ENCODE assay signal across 18 cellular contexts in the genomic region with DNA sequence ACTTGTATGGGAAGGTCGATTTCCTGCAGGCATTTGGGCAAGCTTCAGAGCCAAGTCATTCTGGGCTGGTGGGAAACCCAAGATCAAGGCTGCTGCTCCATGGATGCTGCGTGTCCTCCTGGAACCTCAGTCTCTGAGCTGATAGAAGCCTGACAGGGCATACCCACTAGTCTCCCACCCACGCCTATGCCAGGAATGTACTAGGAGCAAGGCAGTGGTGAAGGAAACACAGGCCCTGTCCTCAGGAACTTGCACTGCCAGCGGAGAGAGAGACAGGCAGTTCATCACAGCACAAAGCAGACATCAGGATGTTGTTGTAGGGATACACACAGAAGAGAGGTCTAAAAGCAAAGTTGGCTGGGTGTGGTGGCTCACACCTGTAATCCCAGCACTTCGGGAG.
A peak's percentile ranks its signal among the peaks of the same experiment; 100 is the strongest.
DNase-seq lines count a peak whose midpoint lies in the region; ATAC-seq and TF ChIP-seq lines count a peak whose summit lies in the region.
"Had no signal": no experiment of that assay in that cellular context is flagged by ENCODE, and none has a peak within 500 bp of the region (broad histone marks: within the 10 kb centered on the region; RNA-seq: fewer than 3 reads in every experiment).

No MANE protein-coding gene starts in this region.

- peaks cover 6% of the 10 kb centered on the region for H3K4me1 Mint-ChIP-seq in T-helper 17 cell
- peaks cover 9% of the 10 kb centered on the region for H3K4me1 Mint-ChIP-seq in stimulated activated memory B cell treated with anti-CD40 and anti-IgM and Interleukin-4, amounts not matched to agents 10 μg/mL and 1 μg/mL and 100 μg/mL, for 72 hours

- TF ChIP-seq POLR2A in sigmoid colon (IDR thresholded peaks at IDR 0.05): no peak

- peaks cover 0 to 18% (median 13%) of the 10 kb centered on the region in 4 donors for H3K4me1 ChIP-seq in sigmoid colon

- H3K36me3 ChIP-seq in sigmoid colon: no peaks in the 10 kb centered on the region

- peak overlapping the region; percentile 51 for H3K27ac Mint-ChIP-seq in T-helper 17 cell
- no peak overlapping the region for H3K27ac Mint-ChIP-seq in stimulated activated memory B cell treated with anti-CD40 and anti-IgM and Interleukin-4, amounts not matched to agents 10 μg/mL and 1 μg/mL and 100 μg/mL, for 72 hours
- H3K27ac Mint-ChIP-seq: H9 had no signal

- no peak overlapping the region for H3K4me3 Mint-ChIP-seq in T-helper 17 cell
- H3K4me3 Mint-ChIP-seq in stimulated activated memory B cell treated with anti-CD40 and anti-IgM and Interleukin-4, amounts not matched to agents 10 μg/mL and 1 μg/mL and 100 μg/mL, for 72 hours: no peak overlapping the region
- H3K4me3 Mint-ChIP-seq: CD14-positive monocyte, H9 had no signal

- DNase-seq in EH (ENCODE audit: low read depth) (peak; percentile 30), T-helper 17 cell (no peak), islet precursor cell (peak; percentile 69), sigmoid colon (peak; percentile 25), DMS53 treated with DMSO at 0.1 percent for 48 hours (lab: John Stamatoyannopoulos, UW; ENCODE audit: unreplicated experiment) (no peak), SW480 (ENCODE audit: low spot score) (no peak)
- DNase-seq: Caco-2, DMS153, H9, NCI-H1436, NCI-H2029, NCI-H2171, NCI-H446, NCI-H69, RPMI8226 had no signal

- H3K27ac ChIP-seq in sigmoid colon: no peak overlapping the region

- H3K9me3 ChIP-seq in T-helper 17 cell (ENCODE audit: control insufficient read depth, low read length, poor library complexity, severe bottlenecking): no peaks in the 10 kb centered on the region
- H3K9me3 ChIP-seq in sigmoid colon: no peaks in the 10 kb centered on the region
- H3K9me3 ChIP-seq: Caco-2 had no signal

- intact Hi-C loops in sigmoid colon (cut with DNase I): no loop called here

- ATAC-seq in T-helper 17 cell: no peak
- no peak for ATAC-seq in stimulated activated memory B cell treated with anti-CD40 and anti-IgM and Interleukin-4, amounts not matched to agents 10 μg/mL and 1 μg/mL and 100 μg/mL, for 72 hours
- ATAC-seq: K562 had no signal

- no peaks in the 10 kb centered on the region for H3K27me3 ChIP-seq in sigmoid colon

- TF ChIP-seq CTCF in sigmoid colon (IDR thresholded peaks at IDR 0.05): no peak

- H3K9me3 Mint-ChIP-seq in stimulated activated memory B cell treated with anti-CD40 and anti-IgM and Interleukin-4, amounts not matched to agents 10 μg/mL and 1 μg/mL and 100 μg/mL, for 72 hours: no peaks in the 10 kb centered on the region
- H3K9me3 Mint-ChIP-seq: CD14-positive monocyte, H9 had no signal

- H3K27me3 Mint-ChIP-seq in T-helper 17 cell: no peaks in the 10 kb centered on the region
- peaks cover 7% of the 10 kb centered on the region for H3K27me3 Mint-ChIP-seq in stimulated activated memory B cell treated with anti-CD40 and anti-IgM and Interleukin-4, amounts not matched to agents 10 μg/mL and 1 μg/mL and 100 μg/mL, for 72 hours

- WGBS in sigmoid colon, 2 donors: 88 to 91% methylated on average over 5 of the region's 5 CpGs

- TF ChIP-seq EP300 in sigmoid colon (IDR thresholded peaks at IDR 0.05): no peak

- H3K36me3 Mint-ChIP-seq in T-helper 17 cell (ENCODE audit: low read depth): no peaks in the 10 kb centered on the region
- H3K36me3 Mint-ChIP-seq in stimulated activated memory B cell treated with anti-CD40 and anti-IgM and Interleukin-4, amounts not matched to agents 10 μg/mL and 1 μg/mL and 100 μg/mL, for 72 hours: no peaks in the 10 kb centered on the region
- H3K36me3 Mint-ChIP-seq: CD14-positive monocyte had no signal

- no peak overlapping the region for H3K4me3 ChIP-seq in sigmoid colon
- H3K4me3 ChIP-seq: K562 had no signal

Comparison
In these comparisons a context has a peak if more than half of its experiments do, and no peak if none do; other contexts are left out.
1. DNase-seq: peak in EH (single experiment), islet precursor cell (single experiment) and sigmoid colon (single experiment); none in T-helper 17 cell (0 of 3), DMS53 treated with DMSO at 0.1 percent for 48 hours (single experiment) and SW480 (single experiment).